ENCODE assay signal across 17 cellular contexts in the genomic region with DNA sequence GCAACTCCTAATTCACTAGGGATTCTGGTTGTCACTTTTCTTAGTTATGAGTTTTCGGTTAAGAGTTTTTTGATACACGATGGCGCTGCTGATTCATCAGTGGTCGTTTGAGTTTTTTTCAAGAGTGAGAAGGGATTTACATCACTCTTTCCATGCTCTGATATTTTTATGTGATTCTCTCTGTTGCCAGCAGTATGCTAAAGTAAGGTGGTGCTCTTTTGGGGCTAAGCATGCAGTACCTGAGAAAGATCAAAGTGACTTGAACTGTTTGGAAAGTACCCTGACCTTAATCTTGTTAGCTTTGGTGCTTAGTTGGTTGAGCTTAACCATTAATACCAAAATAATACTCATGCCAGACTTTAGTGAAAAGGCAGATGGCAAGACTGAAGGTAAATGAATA. TPM values are rescaled to one million over a fixed set of nuclear protein-coding genes. Genes with fewer than 3 reads are reported as not detected.
DNase-seq lines count a peak whose midpoint lies in the region; ATAC-seq, FAIRE-seq and TF ChIP-seq lines count a peak whose summit lies in the region.
"Had no signal": no experiment of that assay in that cellular context is flagged by ENCODE, and none has a peak within 500 bp of the region (broad histone marks: within the 10 kb centered on the region; RNA-seq: fewer than 3 reads in every experiment).

No MANE protein-coding gene starts in this region.

- no peak overlapping the region for H3K27ac ChIP-seq in A549
- H3K27ac ChIP-seq in H9 (ENCODE audit: insufficient read length, low read depth, low read length): no peak overlapping the region
- H3K27ac ChIP-seq in thyroid gland: no peak overlapping the region
- H3K27ac ChIP-seq: C4-2B had no signal

- H4K5ac ChIP-seq in H9 (ENCODE audit: insufficient read length, low read depth, low read length): no peak overlapping the region

- H3K14ac ChIP-seq in H9 (ENCODE audit: insufficient read depth, low read length): no peak overlapping the region

- no peaks in the 10 kb centered on the region for H3K79me2 ChIP-seq in H9 (ENCODE audit: insufficient read depth, low read length)

- no peak for DNase-seq in activated CD4-positive, alpha-beta T cell treated with anti-CD3 and anti-CD28 coated beads, Interleukin-2, amount 10 ng/mL, durations not matched to agents 7 days and 5 days
- DNase-seq in activated CD4-positive, alpha-beta T cell treated with anti-CD3 and anti-CD28 coated beads for 1 hour: no peak
- DNase-seq in A549 (ENCODE audit: low read depth in 1 of 2, low spot score in 1 of 2) (no peak), H9 (no peak), thyroid gland (no peak)
- DNase-seq in activated naive CD8-positive, alpha-beta T cell treated with anti-CD3 and anti-CD28 coated beads, Interleukin-2, amount 50 U/mL, for 24 hours: no peak
- DNase-seq: DMS53, MM.1S, NCI-H187 treated with DMSO at 0.1 percent for 48 hours, NCI-H446, NCI-H748 treated with DMSO at 0.1 percent for 48 hours had no signal

- peak overlapping the region; percentile 38 for H3K27ac Mint-ChIP-seq in activated CD4-positive, alpha-beta T cell treated with anti-CD3 and anti-CD28 coated beads, Interleukin-2, amount 10 ng/mL, durations not matched to agents 7 days and 5 days
- H3K27ac Mint-ChIP-seq in H9: peak overlapping the region in 2 of 3 experiments; percentile 7 to 14; a peak in 1 of 7 replicates
- H3K27ac Mint-ChIP-seq in activated naive CD8-positive, alpha-beta T cell treated with anti-CD3 and anti-CD28 coated beads, Interleukin-2, amount 50 U/mL, for 24 hours: peak overlapping the region; percentile 68

- no peak overlapping the region for H2BK20ac ChIP-seq in H9 (ENCODE audit: low read depth, low read length, poor library complexity, severe bottlenecking)

- no peaks in the 10 kb centered on the region for H3K27me3 ChIP-seq in H9 (ENCODE audit: insufficient read depth, low read length)
- no peaks in the 10 kb centered on the region for H3K27me3 ChIP-seq in thyroid gland

- no peak overlapping the region for H2BK120ac ChIP-seq in H9 (ENCODE audit: low read depth, low read length, poor library complexity, severe bottlenecking)

- no peak overlapping the region for H3T11ph ChIP-seq in H9 (ENCODE audit: low read length)

- no peaks in the 10 kb centered on the region for H3K9me3 Mint-ChIP-seq in activated CD4-positive, alpha-beta T cell treated with anti-CD3 and anti-CD28 coated beads, Interleukin-2, amount 10 ng/mL, durations not matched to agents 7 days and 5 days
- no peaks in the 10 kb centered on the region for H3K9me3 Mint-ChIP-seq in H9
- H3K9me3 Mint-ChIP-seq in activated naive CD8-positive, alpha-beta T cell treated with anti-CD3 and anti-CD28 coated beads, Interleukin-2, amount 50 U/mL, for 24 hours: no peaks in the 10 kb centered on the region

- H2BK12ac ChIP-seq in H9 (ENCODE audit: insufficient read length, low read depth, low read length): no peak overlapping the region

- H4K20me1 ChIP-seq in H9 (ENCODE audit: control insufficient read depth, insufficient read depth, insufficient read length): no peaks in the 10 kb centered on the region

- CTCF ChIA-PET in activated CD4-positive, alpha-beta T cell treated with anti-CD3 and anti-CD28 coated beads, Interleukin-2, amount 10 ng/mL, durations not matched to agents 7 days and 5 days (lab: Charles Lee): interaction anchor here (1.6 kb wide), 1 partner anchor 13 kb away, joined by 3 read pairs; no protein-coding TSS in a partner anchor
- CTCF ChIA-PET in A549 (lab: Yijun Ruan, JAX): interaction anchor here (0.9 to 4.8 kb wide), 4 partner anchors 25 to 121 kb away, joined by 3 to 21 read pairs (median 4); no protein-coding TSS in a partner anchor

- TF ChIP-seq POLR2A in A549 (IDR thresholded peaks at IDR 0.05; ENCODE audit: low read length): no peak
- no peak for TF ChIP-seq POLR2A in thyroid gland (IDR thresholded peaks at IDR 0.05)

- no peak overlapping the region for H3K4me2 ChIP-seq in A549
- no peak overlapping the region for H3K4me2 ChIP-seq in H9 (ENCODE audit: insufficient read depth, insufficient read length, low read length)

- H2AFZ ChIP-seq in H9 (ENCODE audit: low read length): no peak overlapping the region

- ATAC-seq in A549 (no peak), GM18861 (IDR thresholded peaks at IDR 0.05; ENCODE audit: unreplicated experiment) (no peak), HG03175 (IDR thresholded peaks at IDR 0.05; ENCODE audit: unreplicated experiment) (no peak)
- ATAC-seq in activated naive CD8-positive, alpha-beta T cell treated with anti-CD3 and anti-CD28 coated beads, Interleukin-2, amount 50 U/mL, for 24 hours: peak; percentile 97
- ATAC-seq: Panc1, Right ventricle myocardium inferior had no signal

- H3K27me3 Mint-ChIP-seq in activated CD4-positive, alpha-beta T cell treated with anti-CD3 and anti-CD28 coated beads, Interleukin-2, amount 10 ng/mL, durations not matched to agents 7 days and 5 days: no peaks in the 10 kb centered on the region
- no peaks in the 10 kb centered on the region for H3K27me3 Mint-ChIP-seq in H9 (ENCODE audit: low read depth)
- H3K27me3 Mint-ChIP-seq in activated naive CD8-positive, alpha-beta T cell treated with anti-CD3 and anti-CD28 coated beads, Interleukin-2, amount 50 U/mL, for 24 hours: no peaks in the 10 kb centered on the region

- H2AK5ac ChIP-seq in H9 (ENCODE audit: insufficient read length, low read length): no peak overlapping the region

- intact Hi-C loops in thyroid gland (cut with DNase I): no loop called here

- H3K18ac ChIP-seq in H9 (ENCODE audit: insufficient read length, low read depth, low read length): no peak overlapping the region

- H3K23ac ChIP-seq in H9 (ENCODE audit: insufficient read length, low read depth, low read length): no peak overlapping the region

- H3K36me3 ChIP-seq in thyroid gland: no peaks in the 10 kb centered on the region

- TF ChIP-seq CTCF in A549 (IDR thresholded peaks at IDR 0.05) (no peak), H9 (conservative IDR thresholded peaks at IDR 0.05) (no peak), thyroid gland (IDR thresholded peaks at IDR 0.05) (no peak)

- no peak overlapping the region for H3K9ac ChIP-seq in H9 (ENCODE audit: extremely low read depth, insufficient read length, low read length)

- H3K4ac ChIP-seq in H9 (ENCODE audit: low read depth, low read length): no peak overlapping the region

- POLR2A ChIA-PET in activated CD4-positive, alpha-beta T cell treated with anti-CD3 and anti-CD28 coated beads, Interleukin-2, amount 10 ng/mL, durations not matched to agents 7 days and 5 days (lab: Charles Lee): no interaction called here
- POLR2A ChIA-PET in A549 (lab: Yijun Ruan, JAX): no interaction called here

- H3K4me1 Mint-ChIP-seq in activated CD4-positive, alpha-beta T cell treated with anti-CD3 and anti-CD28 coated beads, Interleukin-2, amount 10 ng/mL, durations not matched to agents 7 days and 5 days: peaks cover 3% of the 10 kb centered on the region
- H3K4me1 Mint-ChIP-seq in H9: 0 out of 4 replicates have a peak, but pooled peaks cover 0 to 3% of the 10 kb centered on the region in 2 experiments
- peaks cover 31% of the 10 kb centered on the region for H3K4me1 Mint-ChIP-seq in activated naive CD8-positive, alpha-beta T cell treated with anti-CD3 and anti-CD28 coated beads, Interleukin-2, amount 50 U/mL, for 24 hours

- no peak overlapping the region for H2BK5ac ChIP-seq in H9 (ENCODE audit: insufficient read length, low read length)

- H3K4me1 ChIP-seq in A549 (no peaks in the 10 kb centered on the region), H9 (ENCODE audit: insufficient read depth, low read length) (no peaks in the 10 kb centered on the region), thyroid gland (no peaks in the 10 kb centered on the region)

- H3K4me3 ChIP-seq in A549 (no peak overlapping the region), thyroid gland (replicated peaks in 1 of 3) (no peak overlapping the region)

- no peak overlapping the region for H3K4me3 Mint-ChIP-seq in activated CD4-positive, alpha-beta T cell treated with anti-CD3 and anti-CD28 coated beads, Interleukin-2, amount 10 ng/mL, durations not matched to agents 7 days and 5 days
- H3K4me3 Mint-ChIP-seq in H9: no peak overlapping the region
- no peak overlapping the region for H3K4me3 Mint-ChIP-seq in activated naive CD8-positive, alpha-beta T cell treated with anti-CD3 and anti-CD28 coated beads, Interleukin-2, amount 50 U/mL, for 24 hours

- H4K91ac ChIP-seq in H9 (ENCODE audit: insufficient read length, low read depth, low read length): no peak overlapping the region

- H3K79me1 ChIP-seq in H9 (ENCODE audit: insufficient read depth, low read depth, low read length, poor library complexity, severe bottlenecking): no peaks in the 10 kb centered on the region

- no peak for TF ChIP-seq EP300 in A549 (IDR thresholded peaks at IDR 0.05)

- H2BK15ac ChIP-seq in H9 (ENCODE audit: low read depth, low read length): no peak overlapping the region

- FAIRE-seq in A549 (lab: Jason Lieb, UNC): peak; percentile 84
- FAIRE-seq: A204.1 had no signal

- peaks cover 67% of the 10 kb centered on the region for H3K36me3 Mint-ChIP-seq in activated CD4-positive, alpha-beta T cell treated with anti-CD3 and anti-CD28 coated beads, Interleukin-2, amount 10 ng/mL, durations not matched to agents 7 days and 5 days (ENCODE audit: low read depth)
- no peaks in the 10 kb centered on the region for H3K36me3 Mint-ChIP-seq in H9 (ENCODE audit: insufficient read depth in 1 of 3, low read depth in 3 of 3)
- peaks cover 59% of the 10 kb centered on the region for H3K36me3 Mint-ChIP-seq in activated naive CD8-positive, alpha-beta T cell treated with anti-CD3 and anti-CD28 coated beads, Interleukin-2, amount 50 U/mL, for 24 hours (ENCODE audit: low read depth)

- no peak overlapping the region for H3K56ac ChIP-seq in H9 (ENCODE audit: insufficient read length, low read depth, low read length)

- no peaks in the 10 kb centered on the region for H3K23me2 ChIP-seq in H9 (ENCODE audit: insufficient read length, low read depth, low read length, poor library complexity, severe bottlenecking)

- H4K8ac ChIP-seq in H9 (replicated peaks; ENCODE audit: insufficient read length, low read depth, low read length): no peak overlapping the region

- no peaks in the 10 kb centered on the region for H3K9me3 ChIP-seq in A549
- H3K9me3 ChIP-seq in H9 (ENCODE audit: control insufficient read depth, low read depth, low read length): no peaks in the 10 kb centered on the region
- H3K9me3 ChIP-seq in thyroid gland: no peaks in the 10 kb centered on the region

- 83% methylated on average over 4 of the region's 4 CpGs for whole genome bisulfite sequencing in A549 (ENCODE audit: missing lambda C conversion rate)
- WGBS in H9 (ENCODE audit: extremely low coverage, insufficient read length, low lambda C conversion rate): no CpG with 5 or more reads among the region's 4 CpGs
- 83% methylated on average over 4 of the region's 4 CpGs for WGBS in thyroid gland, 2 donors

- no peak for TF ChIP-seq RAD21 in A549 (conservative IDR thresholded peaks at IDR 0.05 in 1 of 2, IDR thresholded peaks at IDR 0.05 in 1 of 2)

RNA-seq across cellular contexts. Expression of a gene that starts 28.1 kb away (rescaled TPM):
- 10 to 100 TPM; 39.7 to 45.4 TPM for total RNA-seq in activated CD4-positive, alpha-beta T cell treated with anti-CD3 and anti-CD28 coated beads, Interleukin-2, amount 10 ng/mL, durations not matched to agents 7 days and 5 days
- polyA plus RNA-seq in A549 (2011; rRNA removed): 28.9 and 32.1 TPM in 2 replicates
- 18.2 and 18.8 TPM in 2 replicates for polyA plus RNA-seq in A549 (2012; cell fraction: cytosol; rRNA removed)
- polyA plus RNA-seq in A549 (2012; cell fraction: nucleus; rRNA removed): 23.8 and 58.1 TPM in 2 replicates
- 25.8 to 29.0 TPM (median 28.2 TPM) in 3 replicates for polyA plus RNA-seq in A549 (2017; fragmentation: RNase III; extraction: RNeasy Plus Mini Kit Qiagen cat#74134 plus additional on column Dnase treatment)
- 14.5 and 15.7 TPM in 2 replicates for polyA minus RNA-seq in A549 (2011; rRNA and poly(A)+ RNA removed)
- total RNA-seq in H9 (2021): 3.2 and 4.6 TPM in 2 replicates
- 1 to 10 TPM in 3 of 4 donors, under 1 TPM in 1; 0.63 to 6.2 (median 5.7) TPM for total RNA-seq in thyroid gland

RNA-seq across cellular contexts. Expression of a gene that starts 44.4 kb away (rescaled TPM):
- 10 to 100 TPM; 10.7 to 10.8 TPM for total RNA-seq in activated CD4-positive, alpha-beta T cell treated with anti-CD3 and anti-CD28 coated beads, Interleukin-2, amount 10 ng/mL, durations not matched to agents 7 days and 5 days
- polyA plus RNA-seq in A549 (2011; rRNA removed) (15.0 and 22.6 TPM in 2 replicates), A549 (2017; fragmentation: RNase III; extraction: RNeasy Plus Mini Kit Qiagen cat#74134 plus additional on column Dnase treatment) (25.9 to 32.0 TPM (median 27.3 TPM) in 3 replicates)
- 10.7 and 14.0 TPM in 2 replicates for polyA plus RNA-seq in A549 (2012; cell fraction: cytosol; rRNA removed)
- 17.2 and 22.3 TPM in 2 replicates for polyA plus RNA-seq in A549 (2012; cell fraction: nucleus; rRNA removed)
- polyA minus RNA-seq in A549 (2011; rRNA and poly(A)+ RNA removed): 26.0 and 28.0 TPM in 2 replicates
- total RNA-seq in H9 (2021) (2.3 and 2.4 TPM in 2 replicates), thyroid gland (100 to 1,000 TPM in 1 of 4 donors, 10 to 100 TPM in 3; 61.5 to 173 (median 72.2) TPM)

RNA-seq across cellular contexts. Expression of a gene that starts 56.5 kb away (rescaled TPM):
- under 1 TPM; 0.17 to 0.48 TPM for total RNA-seq in activated CD4-positive, alpha-beta T cell treated with anti-CD3 and anti-CD28 coated beads, Interleukin-2, amount 10 ng/mL, durations not matched to agents 7 days and 5 days
- polyA plus RNA-seq in A549 (2011; rRNA removed): 0.59 and 0.60 TPM in 2 replicates
- 0.04 and 0.05 TPM in 2 replicates for polyA plus RNA-seq in A549 (2012; cell fraction: cytosol; rRNA removed)
- 0.07 TPM in 1 of 2 replicates, not detected in the other for polyA plus RNA-seq in A549 (2012; cell fraction: nucleus; rRNA removed)
- 0.29 to 0.53 TPM (median 0.43 TPM) in 3 replicates for polyA plus RNA-seq in A549 (2017; fragmentation: RNase III; extraction: RNeasy Plus Mini Kit Qiagen cat#74134 plus additional on column Dnase treatment)
- polyA minus RNA-seq in A549 (2011; rRNA and poly(A)+ RNA removed): not detected in 2 replicates
- total RNA-seq in H9 (2021): not detected in 2 replicates
- not detected for total RNA-seq in thyroid gland
- total RNA-seq: Right ventricle myocardium inferior had no signal

Comparison
In these comparisons a context has a peak if more than half of its experiments do, and no peak if none do; other contexts are left out.
1. H3K27ac Mint-ChIP-seq: peak in every context shown above with its lines; median percentile 68 in activated naive CD8-positive, alpha-beta T cell treated with anti-CD3 and anti-CD28 coated beads, Interleukin-2, amount 50 U/mL, for 24 hours; 38 in activated CD4-positive, alpha-beta T cell treated with anti-CD3 and anti-CD28 coated beads, Interleukin-2, amount 10 ng/mL, durations not matched to agents 7 days and 5 days; 10 in H9.
2. RNA of a gene that starts 44.4 kb away (total RNA-seq): 61.5 to 173 TPM in thyroid gland; 10.7 to 10.8 TPM in activated CD4-positive, alpha-beta T cell treated with anti-CD3 and anti-CD28 coated beads, Interleukin-2, amount 10 ng/mL, durations not matched to agents 7 days and 5 days and 2.3 to 2.4 TPM in H9; every median in the first group is over 4 times any median in the second.